19 cellular contexts compared by ENCODE assay signal in genomic region chr13:40756042-40756441, GRCh38.
A peak's percentile ranks its signal among the peaks of the same experiment; 100 is the strongest.
DNase-seq lines count a peak whose midpoint lies in the region; ATAC-seq lines count a peak whose summit lies in the region.
"Had no signal": no experiment of that assay in that cellular context is flagged by ENCODE, and none has a peak within 500 bp of the region (broad histone marks: within the 10 kb centered on the region; RNA-seq: fewer than 3 reads in every experiment).

No MANE protein-coding gene starts in this region.

- peaks cover 7% of the 10 kb centered on the region for H3K4me1 Mint-ChIP-seq in stimulated activated memory B cell treated with anti-CD40 and anti-IgM and Interleukin-4, amounts not matched to agents 10 μg/mL and 1 μg/mL and 100 μg/mL, for 72 hours
- H3K4me1 Mint-ChIP-seq: immature natural killer cell had no signal

- peak; percentile 7 for DNase-seq in germinal center (ENCODE audit: low spot score)
- DNase-seq in NCI-H345 (lab: John Stamatoyannopoulos, UW), result no peak
- DNase-seq in central memory CD4-positive, alpha-beta T cell, result no peak
- DNase-seq: activated CD4-positive, alpha-beta T cell treated with anti-CD3 and anti-CD28 coated beads, Interleukin-2, amount 50 U/mL, for 48 hours; activated naive CD8-positive, alpha-beta T cell treated with anti-CD3 and anti-CD28 coated beads for 36 hours; activated T-cell treated with anti-CD3 and anti-CD28 coated beads, Interleukin-2, amount 50 U/mL, for 48 hours; AML-193; dorsolateral prefrontal cortex; immature natural killer cell; naive thymus-derived CD4-positive, alpha-beta T cell; NCI-H1436; NCI-H2227 treated with DMSO at 0.1 percent for 48 hours; T-helper 1 cell had no signal

- no peak overlapping the region for H3K4me3 Mint-ChIP-seq in stimulated activated memory B cell treated with anti-CD40 and anti-IgM and Interleukin-4, amounts not matched to agents 10 μg/mL and 1 μg/mL and 100 μg/mL, for 72 hours
- H3K4me3 Mint-ChIP-seq: activated naive CD8-positive, alpha-beta T cell treated with anti-CD3 and anti-CD28 coated beads for 36 hours; immature natural killer cell; naive thymus-derived CD4-positive, alpha-beta T cell had no signal

- H3K27ac Mint-ChIP-seq in stimulated activated memory B cell treated with anti-CD40 and anti-IgM and Interleukin-4, amounts not matched to agents 10 μg/mL and 1 μg/mL and 100 μg/mL, for 72 hours, result no peak overlapping the region
- H3K27ac Mint-ChIP-seq: immature natural killer cell; naive thymus-derived CD4-positive, alpha-beta T cell; progenitor cell of endocrine pancreas had no signal

- H3K27me3 Mint-ChIP-seq in stimulated activated memory B cell treated with anti-CD40 and anti-IgM and Interleukin-4, amounts not matched to agents 10 μg/mL and 1 μg/mL and 100 μg/mL, for 72 hours, result no peaks in the 10 kb centered on the region
- H3K27me3 Mint-ChIP-seq: activated naive CD8-positive, alpha-beta T cell treated with anti-CD3 and anti-CD28 coated beads for 36 hours; naive thymus-derived CD4-positive, alpha-beta T cell; progenitor cell of endocrine pancreas had no signal

- peaks cover 42% of the 10 kb centered on the region for H3K36me3 Mint-ChIP-seq in stimulated activated memory B cell treated with anti-CD40 and anti-IgM and Interleukin-4, amounts not matched to agents 10 μg/mL and 1 μg/mL and 100 μg/mL, for 72 hours

- no peaks in the 10 kb centered on the region for H3K9me3 Mint-ChIP-seq in stimulated activated memory B cell treated with anti-CD40 and anti-IgM and Interleukin-4, amounts not matched to agents 10 μg/mL and 1 μg/mL and 100 μg/mL, for 72 hours
- H3K9me3 Mint-ChIP-seq: activated naive CD8-positive, alpha-beta T cell treated with anti-CD3 and anti-CD28 coated beads for 36 hours; immature natural killer cell; naive thymus-derived CD4-positive, alpha-beta T cell had no signal

- peak; percentile 51 for ATAC-seq in GM18870 (IDR thresholded peaks at IDR 0.05; ENCODE audit: unreplicated experiment)
- ATAC-seq in GM21381 (IDR thresholded peaks at IDR 0.05; ENCODE audit: unreplicated experiment), result peak; percentile 66
- peak; percentile 61 for ATAC-seq in HG02870 (IDR thresholded peaks at IDR 0.05; ENCODE audit: unreplicated experiment)
- no peak for ATAC-seq in stimulated activated memory B cell treated with anti-CD40 and anti-IgM and Interleukin-4, amounts not matched to agents 10 μg/mL and 1 μg/mL and 100 μg/mL, for 72 hours
- ATAC-seq: esophagus mucosa; naive thymus-derived CD4-positive, alpha-beta T cell had no signal
